In genomic region chr19:38321646-38322323, GRCh38 we compare ENCODE assay signal across 8 cellular contexts. TPM values are rescaled to one million over a fixed set of nuclear protein-coding genes. Genes with fewer than 3 reads are reported as not detected.
DNase-seq lines count a peak whose midpoint lies in the region; ATAC-seq and TF ChIP-seq lines count a peak whose summit lies in the region.

No MANE protein-coding gene starts in this region.

- peak overlapping the region; percentile 96 for H3K4me2 ChIP-seq in osteoblast (ENCODE audit: insufficient read depth, low read length)

- H2AFZ ChIP-seq in osteoblast (ENCODE audit: low read length) = no peak overlapping the region

- in situ Hi-C loops in gastrocnemius medialis (cut with MboI; ENCODE audit: low sequenced_read_pairs in 4 of 4) = no loop called here

- POLR2A ChIA-PET in CD8-positive, alpha-beta T cell (lab: Charles Lee) = no interaction called here

- H3K4me1 ChIP-seq in CD8-positive, alpha-beta T cell (ENCODE audit: insufficient read depth, low read length) = peaks cover 25% of the 10 kb centered on the region
- H3K4me1 ChIP-seq in osteoblast (ENCODE audit: insufficient read depth, low read length) (peaks cover 23% of the 10 kb centered on the region), gastrocnemius medialis (peaks cover 0 to 4% of the 10 kb centered on the region in 2 donors)

- no peaks in the 10 kb centered on the region for H3K36me3 ChIP-seq in CD8-positive, alpha-beta T cell (ENCODE audit: insufficient read depth, low read length)
- H3K36me3 ChIP-seq in osteoblast (ENCODE audit: insufficient read depth, low read length) = peaks cover 18% of the 10 kb centered on the region
- no peaks in the 10 kb centered on the region for H3K36me3 ChIP-seq in gastrocnemius medialis

- H3K36me3 Mint-ChIP-seq in CD8-positive, alpha-beta T cell = peaks cover 26% of the 10 kb centered on the region
- peaks cover 3% of the 10 kb centered on the region for H3K36me3 Mint-ChIP-seq in T-helper 17 cell (ENCODE audit: low read depth)

- peaks cover 16% of the 10 kb centered on the region for H3K79me2 ChIP-seq in osteoblast (ENCODE audit: insufficient read depth, low read length)

- CTCF ChIA-PET in CD8-positive, alpha-beta T cell (lab: Charles Lee) = interaction anchor here (1.4 kb wide), 1 partner anchor 419 kb away, joined by 4 read pairs; no protein-coding TSS in a partner anchor

- no peaks in the 10 kb centered on the region for H3K9me3 Mint-ChIP-seq in CD8-positive, alpha-beta T cell

- no peak overlapping the region for H3K27ac ChIP-seq in CD8-positive, alpha-beta T cell (ENCODE audit: low read depth, low read length)
- peak overlapping the region; percentile 63 for H3K27ac ChIP-seq in osteoblast (ENCODE audit: low read depth, low read length)
- no peak overlapping the region for H3K27ac ChIP-seq in gastrocnemius medialis

- H3K27me3 ChIP-seq in CD8-positive, alpha-beta T cell (ENCODE audit: insufficient read depth, low read length) = no peaks in the 10 kb centered on the region
- H3K27me3 ChIP-seq in osteoblast (ENCODE audit: insufficient read depth, low read length) (no peaks in the 10 kb centered on the region), gastrocnemius medialis (peaks cover 0 to 14% (median 4%) of the 10 kb centered on the region in 3 donors)

- peak overlapping the region; percentile 29 for H3K27ac Mint-ChIP-seq in CD8-positive, alpha-beta T cell
- peak overlapping the region; percentile 89 for H3K27ac Mint-ChIP-seq in T-helper 17 cell

- H3K4me3 Mint-ChIP-seq in CD8-positive, alpha-beta T cell = no peak overlapping the region
- H3K4me3 Mint-ChIP-seq in T-helper 17 cell = peak overlapping the region; percentile 92

- peaks cover 48% of the 10 kb centered on the region for H3K4me1 Mint-ChIP-seq in CD8-positive, alpha-beta T cell (ENCODE audit: low read depth)
- H3K4me1 Mint-ChIP-seq in T-helper 17 cell = peaks cover 41% of the 10 kb centered on the region

- no peak for DNase-seq in CD8-positive, alpha-beta T cell
- DNase-seq in T-helper 17 cell (no peak), fibroblast of mammary gland (ENCODE audit: low read depth) (peak; percentile 34), osteoblast (ENCODE audit: insufficient read length, low spot score, missing footprints) (peak; percentile 95), gastrocnemius medialis (no peak), head of caudate nucleus (no peak), epidermal melanocyte (ENCODE audit: insufficient read length, low spot score) (no peak)

- intact Hi-C loops in CD8-positive, alpha-beta T cell (cut with DNase I, micrococcal nuclease) = no loop called here
- intact Hi-C loops in gastrocnemius medialis (cut with DNase I; ENCODE audit: low total_unique reads) (no loop called here), head of caudate nucleus (cut with DNase I) (no loop called here)

- H3K9me3 ChIP-seq in CD8-positive, alpha-beta T cell (ENCODE audit: low read length) = no peaks in the 10 kb centered on the region
- H3K9me3 ChIP-seq in T-helper 17 cell (ENCODE audit: control insufficient read depth, low read length, poor library complexity, severe bottlenecking) (no peaks in the 10 kb centered on the region), osteoblast (ENCODE audit: low read depth, low read length) (no peaks in the 10 kb centered on the region), gastrocnemius medialis (no peaks in the 10 kb centered on the region)

- TF ChIP-seq CTCF in CD8-positive, alpha-beta T cell (IDR thresholded peaks at IDR 0.05) = no peak
- TF ChIP-seq CTCF in fibroblast of mammary gland (conservative IDR thresholded peaks at IDR 0.05; ENCODE audit: control insufficient read depth, insufficient read depth, low read depth, low read length) = no peak
- TF ChIP-seq CTCF in osteoblast (IDR thresholded peaks at IDR 0.05; ENCODE audit: extremely low read depth, low read depth, low read length) = no peak
- TF ChIP-seq CTCF in gastrocnemius medialis (IDR thresholded peaks at IDR 0.05 in 4 of 5, conservative IDR thresholded peaks at IDR 0.05 in 1 of 5) = no peak

- ATAC-seq in CD8-positive, alpha-beta T cell = no peak
- ATAC-seq in T-helper 17 cell = no peak
- ATAC-seq in gastrocnemius medialis = no peak
- ATAC-seq in HG03097 (IDR thresholded peaks at IDR 0.05; ENCODE audit: low FRiP score, unreplicated experiment) = no peak

- H3K4me3 ChIP-seq in CD8-positive, alpha-beta T cell (ENCODE audit: low read depth, low read length) = no peak overlapping the region
- no peak overlapping the region for H3K4me3 ChIP-seq in fibroblast of mammary gland (ENCODE audit: control insufficient read depth, low read depth, low read length)
- peak overlapping the region; percentile 43 for H3K4me3 ChIP-seq in osteoblast (ENCODE audit: insufficient read depth, low read length)
- no peak overlapping the region for H3K4me3 ChIP-seq in gastrocnemius medialis

- no peaks in the 10 kb centered on the region for H3K27me3 Mint-ChIP-seq in CD8-positive, alpha-beta T cell (ENCODE audit: low read depth)
- H3K27me3 Mint-ChIP-seq in T-helper 17 cell = no peaks in the 10 kb centered on the region

- TF ChIP-seq POLR2A in gastrocnemius medialis (IDR thresholded peaks at IDR 0.05) = no peak

- H4K20me1 ChIP-seq in osteoblast (ENCODE audit: insufficient read depth, low read length) = no peaks in the 10 kb centered on the region

RNA-seq across cellular contexts. Expression of gene KCNK6, which starts 2.1 kb away (rescaled TPM):
- 1 to 10 TPM; 3.3 to 3.4 TPM for total RNA-seq in CD8-positive, alpha-beta T cell
- total RNA-seq in T-helper 17 cell (10 to 100 TPM in 1 of 2 donors, 1 to 10 TPM in 1; 6.5 to 10.8 TPM), osteoblast (5.4 and 6.5 TPM in 2 replicates), gastrocnemius medialis (under 1 TPM; 0.15 to 0.90 (median 0.41) TPM)

RNA-seq across cellular contexts. Expression of gene YIF1B, which starts 6.0 kb away (rescaled TPM):
- total RNA-seq in CD8-positive, alpha-beta T cell = 10 to 100 TPM; 12.0 to 13.0 TPM
- 10 to 100 TPM; 31.1 to 39.4 TPM for total RNA-seq in T-helper 17 cell
- 55.0 and 58.9 TPM in 2 replicates for total RNA-seq in osteoblast
- 10 to 100 TPM; 28.3 to 39.5 (median 31.9) TPM for total RNA-seq in gastrocnemius medialis

RNA-seq across cellular contexts. Expression of gene CATSPERG, which starts 13.8 kb away (rescaled TPM):
- total RNA-seq in CD8-positive, alpha-beta T cell = 10 to 100 TPM; 15.3 TPM
- total RNA-seq in T-helper 17 cell = 10 to 100 TPM in 1 of 2 donors, 1 to 10 TPM in 1; 9.1 to 13.3 TPM
- total RNA-seq in osteoblast = 1.2 and 2.2 TPM in 2 replicates
- total RNA-seq in gastrocnemius medialis = 1 to 10 TPM in 3 of 4 donors, under 1 TPM in 1; 0.72 to 4.9 (median 1.7) TPM

RNA-seq across cellular contexts. Expression of gene C19orf33, which starts 17.7 kb away (rescaled TPM):
- not detected for total RNA-seq in CD8-positive, alpha-beta T cell
- total RNA-seq in T-helper 17 cell = 10 to 100 TPM in 1 of 2 donors, under 1 TPM in 1; 0.94 to 11.8 TPM
- total RNA-seq in osteoblast = not detected in 2 replicates
- total RNA-seq in gastrocnemius medialis = 1 to 10 TPM in 2 of 4 donors, not detected in 2; 5.8 to 7.0 TPM

RNA-seq across cellular contexts. Expression of gene PSMD8, which starts 52.6 kb away (rescaled TPM):
- 10 to 100 TPM; 71.5 to 75.1 TPM for total RNA-seq in CD8-positive, alpha-beta T cell
- 10 to 100 TPM; 75.9 to 84.7 TPM for total RNA-seq in T-helper 17 cell
- total RNA-seq in osteoblast = 285 and 299 TPM in 2 replicates
- 1,000 to 10,000 TPM in 3 of 4 donors, 100 to 1,000 TPM in 1; 819 to 1,400 (median 1,309) TPM for total RNA-seq in gastrocnemius medialis

Comparison
In these comparisons a context has a peak if more than half of its experiments do, and no peak if none do; other contexts are left out.
1. DNase-seq: peak in fibroblast of mammary gland (single experiment) and osteoblast (single experiment); none in CD8-positive, alpha-beta T cell (0 of 7), T-helper 17 cell (0 of 3), gastrocnemius medialis (0 of 2), head of caudate nucleus (0 of 42) and epidermal melanocyte (single experiment).